ENCODE assay signal across 25 cellular contexts in the genomic region with DNA sequence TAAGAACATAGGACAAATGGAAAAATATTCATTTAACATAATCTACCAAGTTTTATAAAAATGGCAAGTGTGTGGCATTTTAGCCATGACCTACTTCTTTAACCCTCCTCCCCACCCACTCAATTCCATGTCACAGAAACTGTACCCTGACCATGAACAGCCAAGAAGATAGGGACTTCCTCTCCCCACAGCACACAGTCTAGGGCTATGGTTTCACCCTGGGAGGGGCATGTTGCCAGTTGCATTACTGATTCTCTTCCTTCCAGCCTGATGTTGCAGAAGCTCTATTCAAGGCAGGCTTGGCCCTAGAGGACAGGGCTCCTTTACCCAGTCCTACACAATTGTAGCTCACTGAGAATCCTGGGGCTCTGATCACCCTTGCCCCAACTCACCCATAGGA.
DNase-seq lines count a peak whose midpoint lies in the region; ATAC-seq, FAIRE-seq and TF ChIP-seq lines count a peak whose summit lies in the region.
"Had no signal": no experiment of that assay in that cellular context is flagged by ENCODE, and none has a peak within 500 bp of the region (broad histone marks: within the 10 kb centered on the region; RNA-seq: fewer than 3 reads in every experiment).

No MANE protein-coding gene starts in this region.

- no peaks in the 10 kb centered on the region for H3K4me1 Mint-ChIP-seq in CD8-positive, alpha-beta T cell (ENCODE audit: low read depth)

- peaks cover 6% of the 10 kb centered on the region for H3K27me3 Mint-ChIP-seq in CD8-positive, alpha-beta T cell (ENCODE audit: low read depth)

- dilution Hi-C loops in IMR-90 (cut with HindIII; ENCODE audit: low sequenced_read_pairs, unreplicated experiment): no loop called here

- H2AK9ac ChIP-seq in IMR-90 (replicated peaks; ENCODE audit: low read depth, low read length, poor library complexity): peak overlapping the region; percentile 70

- TF ChIP-seq CTCF in right lobe of liver (IDR thresholded peaks at IDR 0.05) (no peak), HepG2 (CRISPR knock-in tag; IDR thresholded peaks at IDR 0.05) (no peak), IMR-90 (conservative IDR thresholded peaks at IDR 0.05; ENCODE audit: low read depth, low read length) (no peak)
- no peak for TF ChIP-seq CTCF in CD8-positive, alpha-beta T cell (IDR thresholded peaks at IDR 0.05)

- H3K18ac ChIP-seq in IMR-90 (ENCODE audit: low read depth, low read length) (no peak overlapping the region), mesenchymal stem cell (ENCODE audit: low read depth in 1 of 2, low read length in 2 of 2) (peak overlapping the region; percentile 7 to 34)

- ATAC-seq in right lobe of liver: peak in 3 of 4 donors; percentile 18 to 40 (median 19)
- ATAC-seq in HepG2: no peak
- ATAC-seq in IMR-90 (ENCODE audit: low read depth): no peak
- no peak for ATAC-seq in CD8-positive, alpha-beta T cell
- ATAC-seq: activated CD4-positive, CD25-positive, alpha-beta regulatory T cell treated with anti-CD3 and anti-CD28 coated beads, Interleukin-2, amount 50 U/mL, for 24 hours; pancreas had no signal

- H4K5ac ChIP-seq in IMR-90 (ENCODE audit: low read depth, low read length): no peak overlapping the region

- no TSS peak for BruUV-seq in HepG2 (replicated peaks; lab: Mats Ljungman, UMichigan)
- no TSS peak for BruUV-seq in IMR-90 (replicated peaks; lab: Mats Ljungman, UMichigan)

- H2AFZ ChIP-seq in HepG2 (ENCODE audit: low read length) (no peak overlapping the region), IMR-90 (replicated peaks; ENCODE audit: low read length, poor library complexity) (no peak overlapping the region), mesenchymal stem cell (ENCODE audit: low read depth, low read length) (no peak overlapping the region)

- H2BK20ac ChIP-seq in IMR-90 (ENCODE audit: low read depth, low read length): no peak overlapping the region

- H2AK5ac ChIP-seq in IMR-90 (ENCODE audit: low read depth, low read length): 0 out of 2 replicates have a peak overlapping the region, but pooled peaks have one; percentile 8
- H2AK5ac ChIP-seq in mesenchymal stem cell (ENCODE audit: low read length, severe bottlenecking): no peak overlapping the region

- H2BK120ac ChIP-seq in IMR-90 (ENCODE audit: low read depth, low read length) (peak overlapping the region; percentile 6; the same call in 1 of the 2 replicates), mesenchymal stem cell (ENCODE audit: low read depth, low read length) (no peak overlapping the region)

- H3K79me2 ChIP-seq in HepG2 (ENCODE audit: insufficient read depth, low read length): no peaks in the 10 kb centered on the region

- H3K4me3 ChIP-seq in right lobe of liver (no peak overlapping the region), HepG2 (replicated peaks in 1 of 3; ENCODE audit: insufficient read depth in 1 of 3, low read depth in 2 of 3, low read length in 3 of 3) (no peak overlapping the region), IMR-90 (ENCODE audit: insufficient read depth, low read depth, low read length) (no peak overlapping the region), mesenchymal stem cell (ENCODE audit: insufficient read depth in 1 of 2, low read depth in 1 of 2, low read length in 2 of 2) (no peak overlapping the region)
- H3K4me3 ChIP-seq in CD8-positive, alpha-beta T cell (ENCODE audit: low read depth, low read length): no peak overlapping the region
- H3K4me3 ChIP-seq: pancreas, spleen had no signal

- H3K27ac Mint-ChIP-seq in CD8-positive, alpha-beta T cell: no peak overlapping the region
- H3K27ac Mint-ChIP-seq: nephron; T-helper 1 cell treated with Interleukin-12 subunit alpha and Interleukin-12 subunit beta and Interleukin-4 antibody, amounts not matched to agents 30 μg/mL and 1 μg/mL, for 36 hours had no signal

- H3K36me3 ChIP-seq in right lobe of liver (no peaks in the 10 kb centered on the region), HepG2 (replicated peaks in 1 of 2; ENCODE audit: control insufficient read depth in 1 of 2, insufficient read depth in 2 of 2, low read length in 2 of 2) (no peaks in the 10 kb centered on the region), IMR-90 (ENCODE audit: control insufficient read depth, insufficient read depth, low read length) (no peaks in the 10 kb centered on the region), mesenchymal stem cell (ENCODE audit: control insufficient read depth in 1 of 2, insufficient read depth in 2 of 2, low read depth in 1 of 2, low read length in 2 of 2) (no peaks in the 10 kb centered on the region)
- no peaks in the 10 kb centered on the region for H3K36me3 ChIP-seq in CD8-positive, alpha-beta T cell (ENCODE audit: insufficient read depth, low read length)
- H3K36me3 ChIP-seq: pancreas, spleen had no signal

- H4K8ac ChIP-seq in IMR-90 (ENCODE audit: low read depth in 2 of 2, low read length in 2 of 2): no peak overlapping the region
- H4K8ac ChIP-seq in mesenchymal stem cell (ENCODE audit: low read length): peak overlapping the region; percentile 32

- H2BK5ac ChIP-seq in IMR-90 (ENCODE audit: low read depth, low read length, poor library complexity, severe bottlenecking) (no peak overlapping the region), mesenchymal stem cell (ENCODE audit: low read depth, low read length, poor library complexity, severe bottlenecking) (no peak overlapping the region)

- peaks cover 0 to 10% (median 0%) of the 10 kb centered on the region in 4 donors for H3K4me1 ChIP-seq in right lobe of liver
- peaks cover 10% of the 10 kb centered on the region for H3K4me1 ChIP-seq in HepG2 (ENCODE audit: insufficient read depth, low read length)
- peaks cover 5% of the 10 kb centered on the region; the same call in 1 of the 2 replicates for H3K4me1 ChIP-seq in IMR-90 (ENCODE audit: control insufficient read depth, insufficient read depth, low read length)
- H3K4me1 ChIP-seq in mesenchymal stem cell (ENCODE audit: control insufficient read depth, insufficient read depth, low read depth, low read length): peaks cover 1% of the 10 kb centered on the region
- no peaks in the 10 kb centered on the region for H3K4me1 ChIP-seq in CD8-positive, alpha-beta T cell (ENCODE audit: insufficient read depth, low read length)
- H3K4me1 ChIP-seq: pancreas had no signal

- DNase-seq in right lobe of liver (no peak), HepG2 (ENCODE audit: low spot score) (no peak), IMR-90 (no peak), mesenchymal stem cell (no peak), NCI-H748 (lab: John Stamatoyannopoulos, UW; ENCODE audit: unreplicated experiment) (no peak), NCI-H1105 (lab: John Stamatoyannopoulos, UW) (no peak)
- no peak for DNase-seq in CD8-positive, alpha-beta T cell
- DNase-seq: activated naive CD4-positive, alpha-beta T cell treated with anti-CD3 and anti-CD28 coated beads, Interleukin-2, amount 50 U/mL, for 16 hours; activated T-cell treated with anti-CD3 and anti-CD28 coated beads, Interleukin-2, amount 50 U/mL, for 48 hours; effector memory CD4-positive, alpha-beta T cell; EL; erythroblast; H7; islet precursor cell; NCI-H2081; NCI-H345; NCI-H774; pancreas; spleen had no signal

- CTCF ChIA-PET in HepG2 (lab: Yijun Ruan, JAX; ENCODE audit: low intra/inter-chr PET ratio, low total read pairs): no interaction called here
- CTCF ChIA-PET in IMR-90 (lab: Yijun Ruan, JAX): no interaction called here
- CTCF ChIA-PET in CD8-positive, alpha-beta T cell (lab: Charles Lee): interaction anchor here (0.7 kb wide), 1 partner anchor 28 kb away, joined by 3 read pairs; no protein-coding TSS in a partner anchor

- H3K36me3 Mint-ChIP-seq in CD8-positive, alpha-beta T cell: no peaks in the 10 kb centered on the region

- in situ Hi-C loops in HepG2 (cut with HindIII; ENCODE audit: extremely low pct_ligation_motif_present, low pct_unique_long_range_greater_than_20kb) (no loop called here), IMR-90 (cut with MboI; ENCODE audit: low sequenced_read_pairs) (no loop called here)

- peak overlapping the region; percentile 33 to 69 for H2BK12ac ChIP-seq in mesenchymal stem cell (ENCODE audit: low read length in 2 of 2)

- H3K27ac ChIP-seq in right lobe of liver (no peak overlapping the region), HepG2 (ENCODE audit: extremely low read length, insufficient read depth, low read length) (no peak overlapping the region), IMR-90 (ENCODE audit: insufficient read depth, low read length) (no peak overlapping the region), mesenchymal stem cell (ENCODE audit: low read length, poor library complexity, severe bottlenecking) (no peak overlapping the region)
- no peak overlapping the region for H3K27ac ChIP-seq in CD8-positive, alpha-beta T cell (ENCODE audit: low read depth, low read length)
- H3K27ac ChIP-seq: C4-2B, pancreas, spleen had no signal

- no peak for FAIRE-seq in HepG2 (lab: Jason Lieb, UNC)
- FAIRE-seq: bronchial epithelial cell, colon, pancreas had no signal

- no peak overlapping the region for H3K14ac ChIP-seq in IMR-90 (replicated peaks; ENCODE audit: low read depth, low read length)
- no peak overlapping the region for H3K14ac ChIP-seq in mesenchymal stem cell (ENCODE audit: low read length in 2 of 2)

- H3K9ac ChIP-seq in HepG2 (ENCODE audit: insufficient read depth, low read depth, low read length) (no peak overlapping the region), IMR-90 (ENCODE audit: low read depth, low read length) (no peak overlapping the region), mesenchymal stem cell (ENCODE audit: low read length) (no peak overlapping the region)

- H3K4ac ChIP-seq in IMR-90 (ENCODE audit: low read depth, low read length): 0 out of 2 replicates have a peak overlapping the region, but pooled peaks have one; percentile 29
- H3K4ac ChIP-seq in mesenchymal stem cell (ENCODE audit: low read depth in 1 of 2, low read length in 2 of 2): no peak overlapping the region

- no peak for TF ChIP-seq EP300 in HepG2 (IDR thresholded peaks at IDR 0.05; ENCODE audit: low read depth in 2 of 2, low read length in 2 of 2)
- no peak for TF ChIP-seq EP300 in HepG2 (CRISPR knock-in tag; IDR thresholded peaks at IDR 0.05; ENCODE audit: borderline replicate concordance)

- POLR2A ChIA-PET in HepG2 (lab: Yijun Ruan, JAX): no interaction called here
- POLR2A ChIA-PET in IMR-90 (lab: Charles Lee; ENCODE audit: unreplicated experiment): no interaction called here
- POLR2A ChIA-PET in CD8-positive, alpha-beta T cell (lab: Charles Lee): no interaction called here

- H3K23ac ChIP-seq in IMR-90 (ENCODE audit: low read depth, low read length) (no peak overlapping the region), mesenchymal stem cell (ENCODE audit: low read length in 2 of 2) (no peak overlapping the region)

- H3K27me3 ChIP-seq in right lobe of liver (no peaks in the 10 kb centered on the region), HepG2 (ENCODE audit: control insufficient read depth in 1 of 2, insufficient read depth in 2 of 2, low read length in 2 of 2) (no peaks in the 10 kb centered on the region; a peak in 1 of 5 replicates), IMR-90 (ENCODE audit: control insufficient read depth, insufficient read depth, low read length) (no peaks in the 10 kb centered on the region), mesenchymal stem cell (ENCODE audit: control insufficient read depth in 1 of 2, insufficient read depth in 1 of 2, low read length in 2 of 2) (no peaks in the 10 kb centered on the region)
- H3K27me3 ChIP-seq in CD8-positive, alpha-beta T cell (ENCODE audit: insufficient read depth, low read length): no peaks in the 10 kb centered on the region
- H3K27me3 ChIP-seq: pancreas, spleen had no signal

- 0 out of 3 replicates have a peak overlapping the region, but pooled peaks have one; percentile 69 for H2BK15ac ChIP-seq in IMR-90 (ENCODE audit: low read depth, low read length)
- peak overlapping the region; percentile 86 for H2BK15ac ChIP-seq in mesenchymal stem cell (ENCODE audit: low read depth, poor library complexity, severe bottlenecking)

- no peaks in the 10 kb centered on the region for H3K9me1 ChIP-seq in IMR-90 (ENCODE audit: insufficient read depth, low read length)

- H3K4me3 Mint-ChIP-seq in CD8-positive, alpha-beta T cell: no peak overlapping the region
- H3K4me3 Mint-ChIP-seq: nephron; T-helper 1 cell treated with Interleukin-12 subunit alpha and Interleukin-12 subunit beta and Interleukin-4 antibody, amounts not matched to agents 30 μg/mL and 1 μg/mL, for 36 hours had no signal

- intact Hi-C loops in right lobe of liver (cut with DNase I) (no loop called here), HepG2 (cut with micrococcal nuclease; ENCODE audit: unreplicated experiment) (no loop called here), IMR-90 (cut with micrococcal nuclease) (no loop called here)
- intact Hi-C loops in CD8-positive, alpha-beta T cell (cut with DNase I, micrococcal nuclease): no loop called here

- TF ChIP-seq RAD21 in HepG2 (CRISPR knock-in tag; IDR thresholded peaks at IDR 0.05) (no peak), IMR-90 (IDR thresholded peaks at IDR 0.05; ENCODE audit: low read length) (no peak)

- no peak for TF ChIP-seq POLR2A in right lobe of liver (IDR thresholded peaks at IDR 0.05)
- no peak for TF ChIP-seq POLR2A in HepG2 (IDR thresholded peaks at IDR 0.05; ENCODE audit: insufficient read depth in 1 of 2, low read depth in 2 of 2, low read length in 2 of 2)
- no peak for TF ChIP-seq POLR2A in IMR-90 (IDR thresholded peaks at IDR 0.05; ENCODE audit: low read depth, low read length)

- H3K4me2 ChIP-seq in HepG2 (ENCODE audit: low read depth, low read length) (no peak overlapping the region), IMR-90 (ENCODE audit: low read depth, low read length) (no peak overlapping the region), mesenchymal stem cell (ENCODE audit: low read length, poor library complexity, severe bottlenecking) (no peak overlapping the region)

- H3K9me3 ChIP-seq in right lobe of liver: no peaks in the 10 kb centered on the region
- no peaks in the 10 kb centered on the region for H3K9me3 ChIP-seq in HepG2 (ENCODE audit: low read length)
- H3K9me3 ChIP-seq in IMR-90 (ENCODE audit: control insufficient read depth, insufficient read depth, low read length): no peaks in the 10 kb centered on the region
- no peaks in the 10 kb centered on the region for H3K9me3 ChIP-seq in mesenchymal stem cell (ENCODE audit: control insufficient read depth, low read length)
- H3K9me3 ChIP-seq in CD8-positive, alpha-beta T cell (ENCODE audit: low read length): no peaks in the 10 kb centered on the region
- H3K9me3 ChIP-seq: pancreas, spleen had no signal

- H3K56ac ChIP-seq in IMR-90 (ENCODE audit: extremely low read depth, insufficient read depth, low read length): no peak overlapping the region

- H4K91ac ChIP-seq in IMR-90 (ENCODE audit: insufficient read depth, low read depth, low read length): no peak overlapping the region
- H4K91ac ChIP-seq in mesenchymal stem cell (ENCODE audit: low read length): peak overlapping the region; percentile 80

- H3K9me3 Mint-ChIP-seq in CD8-positive, alpha-beta T cell: no peaks in the 10 kb centered on the region
- H3K9me3 Mint-ChIP-seq: nephron; T-helper 1 cell treated with Interleukin-12 subunit alpha and Interleukin-12 subunit beta and Interleukin-4 antibody, amounts not matched to agents 30 μg/mL and 1 μg/mL, for 36 hours had no signal

- H3K79me1 ChIP-seq in IMR-90 (ENCODE audit: low read depth in 1 of 2, low read length in 2 of 2) (no peaks in the 10 kb centered on the region), mesenchymal stem cell (replicated peaks; ENCODE audit: low read length, poor library complexity, severe bottlenecking) (peaks cover 1% of the 10 kb centered on the region)

- H4K20me1 ChIP-seq in HepG2 (ENCODE audit: insufficient read depth, low read length) (no peaks in the 10 kb centered on the region), IMR-90 (ENCODE audit: insufficient read depth, low read length) (no peaks in the 10 kb centered on the region)

Comparison
In these comparisons a context has a peak if more than half of its experiments do, and no peak if none do; other contexts are left out.
1. ATAC-seq: peak in right lobe of liver (3 of 4); none in HepG2 (single experiment), IMR-90 (single experiment) and CD8-positive, alpha-beta T cell (single experiment).